In genomic region chr17:1658100-1658499, GRCh38 we compare ENCODE assay signal across 36 cellular contexts.
"Had no signal": no experiment of that assay in that cellular context is flagged by ENCODE, and none has a peak within 500 bp of the region (broad histone marks: within the 10 kb centered on the region; RNA-seq: fewer than 3 reads in every experiment).

No MANE protein-coding gene starts in this region.

- H3K9me3 ChIP-seq: adrenal gland, body of pancreas, breast epithelium, Peyer's patch had no signal

- H3K27me3 Mint-ChIP-seq: activated CD4-positive, alpha-beta T cell treated with anti-CD3 and anti-CD28 coated beads, Interleukin-2, amount 10 ng/mL, durations not matched to agents 24 days and 14 days; activated CD8-positive, alpha-beta T cell treated with anti-CD3 and anti-CD28 coated beads for 36 hours; activated naive CD4-positive, alpha-beta T cell treated with anti-CD3 and anti-CD28 coated beads, Interleukin-2, amount 10 ng/mL, durations not matched to agents 7 days and 5 days; T-cell had no signal

- H3K4me1 Mint-ChIP-seq: activated naive CD4-positive, alpha-beta T cell treated with anti-CD3 and anti-CD28 coated beads, Interleukin-2, amount 10 ng/mL, durations not matched to agents 7 days and 5 days had no signal

- H3K4me1 ChIP-seq: adrenal gland, body of pancreas, breast epithelium, Peyer's patch had no signal

- H3K9ac ChIP-seq: KMS-11 had no signal

- H3K27ac ChIP-seq: adrenal gland, body of pancreas, breast epithelium, KMS-11, Peyer's patch, RWPE1, WERI-Rb-1 had no signal

- H3K27me3 ChIP-seq: adrenal gland, body of pancreas, breast epithelium, Peyer's patch had no signal

- H3K27ac Mint-ChIP-seq: activated CD4-positive, alpha-beta T cell treated with anti-CD3 and anti-CD28 coated beads, Interleukin-2, amount 10 ng/mL, durations not matched to agents 24 days and 14 days; activated CD8-positive, alpha-beta T cell treated with anti-CD3 and anti-CD28 coated beads for 36 hours; activated naive CD4-positive, alpha-beta T cell treated with anti-CD3 and anti-CD28 coated beads, Interleukin-2, amount 10 ng/mL, durations not matched to agents 7 days and 5 days; activated naive CD8-positive, alpha-beta T cell treated with anti-CD3 and anti-CD28 coated beads, Interleukin-2, amount 10 ng/mL, durations not matched to agents 7 days and 5 days; activated T-helper 1 cell treated with anti-CD3 and anti-CD28 coated beads, Interleukin-12 subunit alpha, Interleukin-12 subunit beta, Interleukin-2, Interleukin-4 antibody, amounts not matched to agents 30 ng/mL and 10 ng/mL and 1 ng/mL, durations not matched to agents 14 hours and 24 hours and 36 hours; T-cell had no signal

- ATAC-seq: activated CD8-positive, alpha-beta T cell treated with anti-CD3 and anti-CD28 coated beads for 36 hours; activated T-cell treated with anti-CD3 and anti-CD28 coated beads, Interleukin-2, amount 50 U/mL, for 4 hours; body of pancreas; PC-3; Right ventricle myocardium inferior; SK-N-SH treated with all-trans-retinoic acid at 6 μM for 48 hours; T-cell had no signal

- H3K4me2 ChIP-seq: KMS-11 had no signal

- H3K4me3 ChIP-seq: adrenal gland, body of pancreas, breast epithelium, Peyer's patch had no signal

- H3K9me3 Mint-ChIP-seq: activated CD4-positive, alpha-beta T cell treated with anti-CD3 and anti-CD28 coated beads, Interleukin-2, amount 10 ng/mL, durations not matched to agents 24 days and 14 days; activated CD8-positive, alpha-beta T cell treated with anti-CD3 and anti-CD28 coated beads for 36 hours; activated naive CD4-positive, alpha-beta T cell treated with anti-CD3 and anti-CD28 coated beads, Interleukin-2, amount 10 ng/mL, durations not matched to agents 7 days and 5 days; activated naive CD8-positive, alpha-beta T cell treated with anti-CD3 and anti-CD28 coated beads, Interleukin-2, amount 10 ng/mL, durations not matched to agents 7 days and 5 days; activated T-cell treated with anti-CD3 and anti-CD28 coated beads, Interleukin-2, amount 50 U/mL, for 4 hours; activated T-helper 1 cell treated with anti-CD3 and anti-CD28 coated beads, Interleukin-12 subunit alpha, Interleukin-12 subunit beta, Interleukin-2, Interleukin-4 antibody, amounts not matched to agents 30 ng/mL and 10 ng/mL and 1 ng/mL, durations not matched to agents 14 hours and 24 hours and 36 hours; T-cell had no signal

- DNase-seq: activated CD4-positive, alpha-beta T cell treated with anti-CD3 and anti-CD28 coated beads, Interleukin-2, amount 10 ng/mL, durations not matched to agents 24 days and 14 days; activated CD4-positive, alpha-beta T cell treated with anti-CD3 and anti-CD28 coated beads, Interleukin-2, amount 50 U/mL, for 4 hours; activated CD8-positive, alpha-beta memory T cell treated with anti-CD3 and anti-CD28 coated beads, Interleukin-2, amount 50 U/mL, for 4 hours; activated CD8-positive, alpha-beta T cell treated with anti-CD3 and anti-CD28 coated beads for 36 hours; activated effector memory CD4-positive, alpha-beta T cell treated with Interleukin-2 at 50 U/mL for 16 hours; activated naive CD4-positive, alpha-beta T cell treated with anti-CD3 and anti-CD28 coated beads, Interleukin-2, amount 10 ng/mL, durations not matched to agents 7 days and 5 days; activated naive CD8-positive, alpha-beta T cell treated with anti-CD3 and anti-CD28 coated beads, Interleukin-2, amount 10 ng/mL, durations not matched to agents 7 days and 5 days; activated T-cell treated with anti-CD3 and anti-CD28 coated beads for 4 hours; activated T-cell treated with anti-CD3 and anti-CD28 coated beads, Interleukin-2, amount 50 U/mL, for 4 hours; adrenal gland; body of pancreas; caudate nucleus; NCI-H1092 treated with DMSO at 0.1 percent for 48 hours; NCI-H1417; NCI-H146; NCI-H187; NCI-H2029 treated with DMSO at 0.1 percent for 48 hours; NCI-H2107; NCI-H2171; NCI-H510A; NCI-H526; NCI-H748 treated with DMSO at 0.1 percent for 48 hours; NK-92 treated with Interleukin-12 subunit alpha and Interleukin-12 subunit beta, amount 100 ng/mL, for 24 hours; PC-3; Peyer's patch; SIG-M5; T-cell; T-helper 2 cell; T-helper 9 cell; WERI-Rb-1 had no signal

- H3K4me3 Mint-ChIP-seq: activated CD4-positive, alpha-beta T cell treated with anti-CD3 and anti-CD28 coated beads, Interleukin-2, amount 10 ng/mL, durations not matched to agents 24 days and 14 days; activated CD8-positive, alpha-beta T cell treated with anti-CD3 and anti-CD28 coated beads for 36 hours; activated naive CD4-positive, alpha-beta T cell treated with anti-CD3 and anti-CD28 coated beads, Interleukin-2, amount 10 ng/mL, durations not matched to agents 7 days and 5 days; activated naive CD8-positive, alpha-beta T cell treated with anti-CD3 and anti-CD28 coated beads, Interleukin-2, amount 10 ng/mL, durations not matched to agents 7 days and 5 days; activated T-cell treated with anti-CD3 and anti-CD28 coated beads, Interleukin-2, amount 50 U/mL, for 4 hours; activated T-helper 1 cell treated with anti-CD3 and anti-CD28 coated beads, Interleukin-12 subunit alpha, Interleukin-12 subunit beta, Interleukin-2, Interleukin-4 antibody, amounts not matched to agents 30 ng/mL and 10 ng/mL and 1 ng/mL, durations not matched to agents 14 hours and 24 hours and 36 hours; T-cell had no signal
